16 cellular contexts compared by ENCODE assay signal in genomic region chr1:77796695-77797405, GRCh38. TPM values are rescaled to one million over a fixed set of nuclear protein-coding genes. Genes with fewer than 3 reads are reported as not detected.
DNase-seq lines count a peak whose midpoint lies in the region; ATAC-seq and TF ChIP-seq lines count a peak whose summit lies in the region.
"Had no signal": no experiment of that assay in that cellular context is flagged by ENCODE, and none has a peak within 500 bp of the region (broad histone marks: within the 10 kb centered on the region; RNA-seq: fewer than 3 reads in every experiment).

No MANE protein-coding gene starts in this region.

- ATAC-seq in stimulated activated memory B cell treated with anti-CD40 and anti-IgM and Interleukin-4, amounts not matched to agents 10 μg/mL and 1 μg/mL and 100 μg/mL, for 72 hours: no peak
- no peak for ATAC-seq in GM18520 (IDR thresholded peaks at IDR 0.05; ENCODE audit: unreplicated experiment)
- ATAC-seq: activated CD4-positive, alpha-beta T cell treated with anti-CD3 and anti-CD28 coated beads for 36 hours; lower lobe of right lung; T-cell; upper lobe of right lung had no signal

- no peaks in the 10 kb centered on the region for H3K4me1 ChIP-seq in CD8-positive, alpha-beta memory T cell (ENCODE audit: insufficient read depth, low read length)
- H3K4me1 ChIP-seq: lower lobe of right lung had no signal

- H3K27me3 Mint-ChIP-seq in neural crest cell (ENCODE audit: low read depth): no peaks in the 10 kb centered on the region
- no peaks in the 10 kb centered on the region for H3K27me3 Mint-ChIP-seq in CD8-positive, alpha-beta memory T cell
- no peaks in the 10 kb centered on the region for H3K27me3 Mint-ChIP-seq in stimulated activated memory B cell treated with anti-CD40 and anti-IgM and Interleukin-4, amounts not matched to agents 10 μg/mL and 1 μg/mL and 100 μg/mL, for 72 hours
- H3K27me3 Mint-ChIP-seq: activated CD4-positive, alpha-beta T cell treated with anti-CD3 and anti-CD28 coated beads for 36 hours; T-cell had no signal

- no peak overlapping the region for H3K4me3 Mint-ChIP-seq in neural crest cell
- no peak overlapping the region for H3K4me3 Mint-ChIP-seq in CD8-positive, alpha-beta memory T cell
- H3K4me3 Mint-ChIP-seq in stimulated activated memory B cell treated with anti-CD40 and anti-IgM and Interleukin-4, amounts not matched to agents 10 μg/mL and 1 μg/mL and 100 μg/mL, for 72 hours: no peak overlapping the region
- H3K4me3 Mint-ChIP-seq: activated CD4-positive, alpha-beta T cell treated with anti-CD3 and anti-CD28 coated beads for 36 hours; activated T-helper 1 cell treated with anti-CD3 and anti-CD28 coated beads, Interleukin-12 subunit alpha, Interleukin-12 subunit beta, Interleukin-2, Interleukin-4 antibody, amounts not matched to agents 30 ng/mL and 10 ng/mL and 1 ng/mL, durations not matched to agents 14 hours and 24 hours and 36 hours; T-cell had no signal

- DNase-seq in A172 (ENCODE audit: low spot score) (peak; percentile 11), LNCaP clone FGC (ENCODE audit: low read depth) (peak; percentile 59), dermis microvascular lymphatic vessel endothelial cell (ENCODE audit: low read depth in 2 of 2) (peak; percentile 99), neural crest cell (ENCODE audit: low read depth, low spot score) (no peak)
- DNase-seq in CD8-positive, alpha-beta memory T cell: no peak
- DNase-seq in activated T-cell treated with anti-CD3 and anti-CD28 coated beads, Interleukin-2, amount 50 U/mL, for 1 hour: no peak
- DNase-seq: activated CD4-positive, alpha-beta T cell treated with anti-CD3 and anti-CD28 coated beads for 36 hours; Kasumi-1; lower lobe of right lung; NCI-H2171; stimulated activated CD4-positive, alpha-beta T cell treated with anti-CD3 and anti-CD28 coated beads, Interleukin-15, amount 100 ng/mL, for 24 hours; T-cell; upper lobe of right lung had no signal

- H3K27ac ChIP-seq in CD8-positive, alpha-beta memory T cell (ENCODE audit: low read depth, low read length): no peak overlapping the region
- H3K27ac ChIP-seq: lower lobe of right lung, upper lobe of right lung had no signal

- H3K9me3 ChIP-seq in CD8-positive, alpha-beta memory T cell (ENCODE audit: low read length): no peaks in the 10 kb centered on the region
- H3K9me3 ChIP-seq: lower lobe of right lung, upper lobe of right lung had no signal

- no peak overlapping the region for H3K4me3 ChIP-seq in LNCaP clone FGC (ENCODE audit: low read depth, low read length)
- no peak overlapping the region for H3K4me3 ChIP-seq in CD8-positive, alpha-beta memory T cell (ENCODE audit: low read length)
- H3K4me3 ChIP-seq: lower lobe of right lung, upper lobe of right lung had no signal

- no peaks in the 10 kb centered on the region for H3K27me3 ChIP-seq in CD8-positive, alpha-beta memory T cell (ENCODE audit: insufficient read depth, low read length, poor library complexity, severe bottlenecking)
- H3K27me3 ChIP-seq: upper lobe of right lung had no signal

- TF ChIP-seq CTCF in LNCaP clone FGC (IDR thresholded peaks at IDR 0.05; ENCODE audit: control insufficient read depth, extremely low read depth, insufficient read depth): 0 out of 2 replicates have a peak, but pooled peaks have one; percentile 39
- TF ChIP-seq CTCF in neural crest cell (conservative IDR thresholded peaks at IDR 0.05): no peak

- H3K27ac Mint-ChIP-seq in neural crest cell (ENCODE audit: unreplicated experiment): peak overlapping the region; percentile 28
- peak overlapping the region in 1 of 8 donors; percentile 36 for H3K27ac Mint-ChIP-seq in CD8-positive, alpha-beta memory T cell
- no peak overlapping the region for H3K27ac Mint-ChIP-seq in stimulated activated memory B cell treated with anti-CD40 and anti-IgM and Interleukin-4, amounts not matched to agents 10 μg/mL and 1 μg/mL and 100 μg/mL, for 72 hours
- H3K27ac Mint-ChIP-seq: activated CD4-positive, alpha-beta T cell treated with anti-CD3 and anti-CD28 coated beads for 36 hours; activated T-helper 1 cell treated with anti-CD3 and anti-CD28 coated beads, Interleukin-12 subunit alpha, Interleukin-12 subunit beta, Interleukin-2, Interleukin-4 antibody, amounts not matched to agents 30 ng/mL and 10 ng/mL and 1 ng/mL, durations not matched to agents 14 hours and 24 hours and 36 hours; T-cell had no signal

- peaks cover 9% of the 10 kb centered on the region for H3K36me3 ChIP-seq in CD8-positive, alpha-beta memory T cell (ENCODE audit: insufficient read depth, low read length)

- peaks cover 4% of the 10 kb centered on the region for H3K36me3 Mint-ChIP-seq in neural crest cell (ENCODE audit: low read depth)
- H3K36me3 Mint-ChIP-seq in CD8-positive, alpha-beta memory T cell: peaks cover 3 to 62% (median 17%) of the 10 kb centered on the region in 3 donors
- H3K36me3 Mint-ChIP-seq in stimulated activated memory B cell treated with anti-CD40 and anti-IgM and Interleukin-4, amounts not matched to agents 10 μg/mL and 1 μg/mL and 100 μg/mL, for 72 hours: peaks cover 46% of the 10 kb centered on the region

- CTCF ChIA-PET in CD8-positive, alpha-beta memory T cell (lab: Charles Lee): no interaction called here

- no peaks in the 10 kb centered on the region for H3K9me3 Mint-ChIP-seq in neural crest cell
- H3K9me3 Mint-ChIP-seq in CD8-positive, alpha-beta memory T cell: no peaks in the 10 kb centered on the region
- H3K9me3 Mint-ChIP-seq in stimulated activated memory B cell treated with anti-CD40 and anti-IgM and Interleukin-4, amounts not matched to agents 10 μg/mL and 1 μg/mL and 100 μg/mL, for 72 hours: no peaks in the 10 kb centered on the region
- H3K9me3 Mint-ChIP-seq: activated T-helper 1 cell treated with anti-CD3 and anti-CD28 coated beads, Interleukin-12 subunit alpha, Interleukin-12 subunit beta, Interleukin-2, Interleukin-4 antibody, amounts not matched to agents 30 ng/mL and 10 ng/mL and 1 ng/mL, durations not matched to agents 14 hours and 24 hours and 36 hours; T-cell had no signal

- peaks cover 26% of the 10 kb centered on the region for H3K4me1 Mint-ChIP-seq in neural crest cell
- peaks cover 36 to 60% (median 50%) of the 10 kb centered on the region in 3 donors for H3K4me1 Mint-ChIP-seq in CD8-positive, alpha-beta memory T cell
- peaks cover 24% of the 10 kb centered on the region for H3K4me1 Mint-ChIP-seq in stimulated activated memory B cell treated with anti-CD40 and anti-IgM and Interleukin-4, amounts not matched to agents 10 μg/mL and 1 μg/mL and 100 μg/mL, for 72 hours

- POLR2A ChIA-PET in CD8-positive, alpha-beta memory T cell (lab: Charles Lee): no interaction called here

RNA-seq across cellular contexts. Expression of gene MIGA1, which starts 17.4 kb away (rescaled TPM):
- 6.7 and 7.4 TPM in 2 replicates for total RNA-seq in A172 (2014; rRNA removed; shearing (Covaris generic))
- total RNA-seq in dermis microvascular lymphatic vessel endothelial cell: 8.9 and 10.2 TPM in 2 replicates
- total RNA-seq in neural crest cell: 6.2 and 8.0 TPM in 2 replicates
- total RNA-seq in CD8-positive, alpha-beta memory T cell: 10 to 100 TPM; 10.2 to 11.7 TPM
- polyA plus RNA-seq in CD8-positive, alpha-beta memory T cell: 6.9 TPM

RNA-seq across cellular contexts. Expression of gene USP33, which starts 37.2 kb away (rescaled TPM):
- total RNA-seq in A172 (2014; rRNA removed; shearing (Covaris generic)): 49.6 and 51.0 TPM in 2 replicates
- total RNA-seq in dermis microvascular lymphatic vessel endothelial cell (75.9 and 81.0 TPM in 2 replicates), neural crest cell (64.1 and 67.4 TPM in 2 replicates)
- total RNA-seq in CD8-positive, alpha-beta memory T cell: 10 to 100 TPM; 41.8 to 43.1 TPM
- 38.9 TPM for polyA plus RNA-seq in CD8-positive, alpha-beta memory T cell

Comparison
In these comparisons a context has a peak if more than half of its experiments do, and no peak if none do; other contexts are left out.
1. DNase-seq: peak in A172 (single experiment), LNCaP clone FGC (single experiment) and dermis microvascular lymphatic vessel endothelial cell (2 of 2); none in neural crest cell (single experiment), CD8-positive, alpha-beta memory T cell (0 of 5) and activated T-cell treated with anti-CD3 and anti-CD28 coated beads, Interleukin-2, amount 50 U/mL, for 1 hour (single experiment).